Comparison of ENCODE assay signal across 8 cellular contexts in genomic region chr11:117199916-117200812, GRCh38. TPM values are rescaled to one million over a fixed set of nuclear protein-coding genes. Genes with fewer than 3 reads are reported as not detected.
DNase-seq lines count a peak whose midpoint lies in the region; ATAC-seq and TF ChIP-seq lines count a peak whose summit lies in the region.

No MANE protein-coding gene starts in this region.

- H2BK5ac ChIP-seq in mesendoderm (ENCODE audit: low read length) = no peak overlapping the region

- H3K4ac ChIP-seq in mesendoderm (ENCODE audit: low read depth, low read length) = peak overlapping the region; percentile 25

- peak overlapping the region; percentile 23 for H2BK120ac ChIP-seq in mesendoderm (ENCODE audit: low read depth, low read length)

- H2BK15ac ChIP-seq in mesendoderm (replicated peaks; ENCODE audit: low read depth) = no peak overlapping the region

- DNase-seq in mesendoderm (peak; percentile 25), suprapubic skin (ENCODE audit: low spot score in 2 of 2) (no peak), NCI-H2107 (lab: John Stamatoyannopoulos, UW) (no peak), iPS-NIHi7 (ENCODE audit: extremely low spot score) (no peak), SIG-M5 (lab: John Stamatoyannopoulos, UW) (no peak)

- H4K5ac ChIP-seq in mesendoderm (ENCODE audit: low read length) = no peak overlapping the region

- H3K79me2 ChIP-seq in mesendoderm (ENCODE audit: control insufficient read depth, insufficient read depth, low read length) = peaks cover 45% of the 10 kb centered on the region

- H2AK5ac ChIP-seq in mesendoderm (ENCODE audit: low read length) = peak overlapping the region; percentile 38

- H3K4me1 ChIP-seq in HUES6 (ENCODE audit: control insufficient read depth, insufficient read depth, low read length) (peaks cover 38% of the 10 kb centered on the region), mesendoderm (ENCODE audit: control insufficient read depth, low read depth, low read length) (peaks cover 14% of the 10 kb centered on the region), suprapubic skin (peaks cover 21% of the 10 kb centered on the region)

- H3K79me1 ChIP-seq in mesendoderm (ENCODE audit: low read length) = peaks cover 3% of the 10 kb centered on the region

- H3K4me2 ChIP-seq in mesendoderm (ENCODE audit: low read length) = peak overlapping the region; percentile 49

- H4K8ac ChIP-seq in mesendoderm (ENCODE audit: low read depth, low read length) = no peak overlapping the region

- H3K18ac ChIP-seq in mesendoderm (ENCODE audit: low read length) = peak overlapping the region; percentile 43

- H3K27me3 ChIP-seq in HUES6 (ENCODE audit: control insufficient read depth, insufficient read depth, low read length) (no peaks in the 10 kb centered on the region), mesendoderm (ENCODE audit: insufficient read depth, low read length, poor library complexity) (no peaks in the 10 kb centered on the region), suprapubic skin (no peaks in the 10 kb centered on the region)

- H3K56ac ChIP-seq in mesendoderm (ENCODE audit: low read length) = peak overlapping the region; percentile 78

- ATAC-seq in HG03469 (IDR thresholded peaks at IDR 0.05; ENCODE audit: unreplicated experiment) = no peak

- no peak for TF ChIP-seq CTCF in suprapubic skin (IDR thresholded peaks at IDR 0.05)

- no peaks in the 10 kb centered on the region for H3K9me3 ChIP-seq in HUES6 (ENCODE audit: control insufficient read depth, insufficient read depth, low read depth, low read length)
- H3K9me3 ChIP-seq in suprapubic skin = no peaks in the 10 kb centered on the region

- peaks cover 51% of the 10 kb centered on the region for H3K36me3 ChIP-seq in HUES6 (ENCODE audit: control insufficient read depth, insufficient read depth, low read length)
- H3K36me3 ChIP-seq in mesendoderm (ENCODE audit: control insufficient read depth, insufficient read depth, low read length) = peaks cover 2% of the 10 kb centered on the region
- H3K36me3 ChIP-seq in suprapubic skin = peaks cover 47% of the 10 kb centered on the region

- WGBS in mesendoderm (ENCODE audit: extremely low coverage, insufficient coverage, low lambda C conversion rate) = no CpG with 5 or more reads among the region's 13 CpGs
- 73% methylated on average over 10 of the region's 13 CpGs for WGBS in suprapubic skin

- H3K23ac ChIP-seq in mesendoderm (ENCODE audit: low read length) = no peak overlapping the region

- peak overlapping the region; percentile 97 for H3K27ac ChIP-seq in HUES6 (ENCODE audit: low read depth, low read length)
- H3K27ac ChIP-seq in cingulate gyrus (ENCODE audit: low read depth, low read length) = peak overlapping the region; percentile 47
- peak overlapping the region; percentile 82 for H3K27ac ChIP-seq in mesendoderm (ENCODE audit: low read depth, low read length)
- peak overlapping the region; percentile 76 for H3K27ac ChIP-seq in suprapubic skin

- H3K9ac ChIP-seq in HUES6 (ENCODE audit: low read length) (peak overlapping the region; percentile 100), mesendoderm (ENCODE audit: low read length) (peak overlapping the region; percentile 63)

- no peak for TF ChIP-seq EP300 in suprapubic skin (IDR thresholded peaks at IDR 0.05)

- H3K4me3 ChIP-seq in HUES6 (ENCODE audit: low read depth, low read length) = peak overlapping the region; percentile 80
- H3K4me3 ChIP-seq in mesendoderm (ENCODE audit: low read length) = peak overlapping the region; percentile 32
- H3K4me3 ChIP-seq in suprapubic skin = peak overlapping the region; percentile 40

- TF ChIP-seq POLR2A in suprapubic skin (IDR thresholded peaks at IDR 0.05) = no peak

RNA-seq across cellular contexts. Expression of gene TAGLN, which starts 1.0 kb away (rescaled TPM):
- polyA plus RNA-seq in mesendoderm (2013, experiment 1 of 2) = 928 TPM
- 989 TPM for polyA plus RNA-seq in mesendoderm (2013, experiment 2 of 2)
- total RNA-seq in suprapubic skin = 100 to 1,000 TPM; 190 to 216 (median 199) TPM

RNA-seq across cellular contexts. Expression of gene SIDT2, which starts 21.6 kb away (rescaled TPM):
- 9.6 TPM for polyA plus RNA-seq in mesendoderm (2013, experiment 1 of 2)
- polyA plus RNA-seq in mesendoderm (2013, experiment 2 of 2) = 8.7 TPM
- 100 to 1,000 TPM in 1 of 4 donors, 10 to 100 TPM in 3; 42.6 to 130 (median 74.7) TPM for total RNA-seq in suprapubic skin

RNA-seq across cellular contexts. Expression of gene PCSK7, which starts 31.7 kb away (rescaled TPM):
- 15.6 TPM for polyA plus RNA-seq in mesendoderm (2013, experiment 1 of 2)
- polyA plus RNA-seq in mesendoderm (2013, experiment 2 of 2) = 15.8 TPM
- total RNA-seq in suprapubic skin = 100 to 1,000 TPM in 1 of 4 donors, 10 to 100 TPM in 3; 56.7 to 113 (median 73.3) TPM

RNA-seq across cellular contexts. Expression of gene RNF214, which starts 32.3 kb away (rescaled TPM):
- polyA plus RNA-seq in mesendoderm (2013, experiment 1 of 2) = 16.9 TPM
- polyA plus RNA-seq in mesendoderm (2013, experiment 2 of 2) = 16.0 TPM
- total RNA-seq in suprapubic skin = 10 to 100 TPM in 3 of 4 donors, 1 to 10 TPM in 1; 6.7 to 22.9 (median 12.2) TPM

RNA-seq across cellular contexts. Expression of gene PAFAH1B2, which starts 56.1 kb away (rescaled TPM):
- 76.1 TPM for polyA plus RNA-seq in mesendoderm (2013, experiment 1 of 2)
- polyA plus RNA-seq in mesendoderm (2013, experiment 2 of 2) = 73.8 TPM
- total RNA-seq in suprapubic skin = 10 to 100 TPM; 58.0 to 67.5 (median 63.3) TPM

Comparison
In these comparisons a context has a peak if more than half of its experiments do, and no peak if none do; other contexts are left out.
1. H3K27ac ChIP-seq: peak in every context shown above with its lines; median percentile 97 in HUES6; 82 in mesendoderm; 76 in suprapubic skin; 47 in cingulate gyrus.